In genomic region chr12:3988519-3989217, GRCh38 we compare ENCODE assay signal across 9 cellular contexts.
DNase-seq lines count a peak whose midpoint lies in the region; ATAC-seq and TF ChIP-seq lines count a peak whose summit lies in the region.
"Had no signal": no experiment of that assay in that cellular context is flagged by ENCODE, and none has a peak within 500 bp of the region (broad histone marks: within the 10 kb centered on the region; RNA-seq: fewer than 3 reads in every experiment).

No MANE protein-coding gene starts in this region.

- no peaks in the 10 kb centered on the region for H3K27me3 Mint-ChIP-seq in activated naive CD4-positive, alpha-beta T cell treated with anti-CD3 and anti-CD28 coated beads, Interleukin-2, amount 50 U/mL, for 24 hours

- 66 to 84% (median 73%) methylated on average over 4 of the region's 4 CpGs for WGBS in heart left ventricle, 4 donors

- ATAC-seq in heart left ventricle (no peak), GM18505 (IDR thresholded peaks at IDR 0.05; ENCODE audit: unreplicated experiment) (no peak)

- H3K9me3 Mint-ChIP-seq in activated naive CD4-positive, alpha-beta T cell treated with anti-CD3 and anti-CD28 coated beads, Interleukin-2, amount 50 U/mL, for 24 hours: no peaks in the 10 kb centered on the region

- in situ Hi-C loops in KBM-7 (cut with MboI; ENCODE audit: low pct_unique_long_range_greater_than_20kb, low sequenced_read_pairs): no loop called here

- TF ChIP-seq POLR2A in heart left ventricle (IDR thresholded peaks at IDR 0.05) (no peak), GM18505 (IDR thresholded peaks at IDR 0.05; ENCODE audit: borderline replicate concordance, extremely low read depth, insufficient read depth, insufficient read length) (no peak)

- peaks cover 0 to 8% (median 3%) of the 10 kb centered on the region in 12 donors for H3K9me3 ChIP-seq in heart left ventricle

- DNase-seq in GM19238 (ENCODE audit: insufficient read length, low spot score) (peak; percentile 27), KBM-7 (peak; percentile 42), heart left ventricle (no peak), middle frontal gyrus (ENCODE audit: extremely low spot score, low spot score) (no peak)
- DNase-seq in stimulated activated CD8-positive, alpha-beta memory T cell treated with anti-CD3 and anti-CD28 coated beads, Interleukin-4, amount 100 ng/mL, for 24 hours (ENCODE audit: low read depth): peak; percentile 15
- DNase-seq: anterior cingulate cortex had no signal

- TF ChIP-seq CTCF in heart left ventricle (IDR thresholded peaks at IDR 0.05): no peak

- intact Hi-C loops in heart left ventricle (cut with DNase I): loop anchor here in 1 of 10 donors (5.0 kb wide), 1 partner anchor 49 kb away; no protein-coding TSS in a partner anchor

- peak overlapping the region; percentile 3 for H3K27ac Mint-ChIP-seq in activated naive CD4-positive, alpha-beta T cell treated with anti-CD3 and anti-CD28 coated beads, Interleukin-2, amount 50 U/mL, for 24 hours

- H3K4me3 ChIP-seq in heart left ventricle: no peak overlapping the region
- H3K4me3 ChIP-seq: suprapubic skin had no signal

- peak overlapping the region in 1 of 12 donors; percentile 10 for H3K27ac ChIP-seq in heart left ventricle
- H3K27ac ChIP-seq: suprapubic skin had no signal

- H3K4me1 Mint-ChIP-seq in activated naive CD4-positive, alpha-beta T cell treated with anti-CD3 and anti-CD28 coated beads, Interleukin-2, amount 50 U/mL, for 24 hours: peaks cover 46% of the 10 kb centered on the region

- H3K27me3 ChIP-seq in heart left ventricle: peaks cover 0 to 40% (median 4%) of the 10 kb centered on the region in 9 donors

- H3K4me1 ChIP-seq in heart left ventricle: no peaks in the 10 kb centered on the region
- H3K4me1 ChIP-seq: suprapubic skin had no signal

- H3K4me3 Mint-ChIP-seq in activated naive CD4-positive, alpha-beta T cell treated with anti-CD3 and anti-CD28 coated beads, Interleukin-2, amount 50 U/mL, for 24 hours: peak overlapping the region; percentile 71

- H3K36me3 ChIP-seq in heart left ventricle: no peaks in the 10 kb centered on the region
- H3K36me3 ChIP-seq: suprapubic skin had no signal

- H3K36me3 Mint-ChIP-seq in activated naive CD4-positive, alpha-beta T cell treated with anti-CD3 and anti-CD28 coated beads, Interleukin-2, amount 50 U/mL, for 24 hours: no peaks in the 10 kb centered on the region

Comparison
In these comparisons a context has a peak if more than half of its experiments do, and no peak if none do; other contexts are left out.
1. DNase-seq: peak in GM19238 (single experiment), KBM-7 (single experiment) and stimulated activated CD8-positive, alpha-beta memory T cell treated with anti-CD3 and anti-CD28 coated beads, Interleukin-4, amount 100 ng/mL, for 24 hours (single experiment); none in heart left ventricle (0 of 5) and middle frontal gyrus (single experiment).